In genomic region chr10:74488907-74489306, GRCh38 we compare ENCODE assay signal across 30 cellular contexts.
"Had no signal": no experiment of that assay in that cellular context is flagged by ENCODE, and none has a peak within 500 bp of the region (broad histone marks: within the 10 kb centered on the region; RNA-seq: fewer than 3 reads in every experiment).

No MANE protein-coding gene starts in this region.

- H3K9ac ChIP-seq: KMS-11 had no signal

- H3K27ac ChIP-seq: ascending aorta, KMS-11, Peyer's patch, WERI-Rb-1 had no signal

- H3K9me3 ChIP-seq: ascending aorta, Peyer's patch had no signal

- H3K27me3 ChIP-seq: ascending aorta, Peyer's patch had no signal

- H3K36me3 ChIP-seq: ascending aorta, Peyer's patch, WERI-Rb-1 had no signal

- ATAC-seq: activated CD8-positive, alpha-beta T cell treated with anti-CD3 and anti-CD28 coated beads for 36 hours; PC-3 had no signal

- H3K4me1 ChIP-seq: ascending aorta, Peyer's patch had no signal

- DNase-seq: activated CD4-positive, alpha-beta T cell treated with anti-CD3 and anti-CD28 coated beads for 1 hour; activated CD4-positive, alpha-beta T cell treated with anti-CD3 and anti-CD28 coated beads for 48 hours; activated CD4-positive, alpha-beta T cell treated with anti-CD3 and anti-CD28 coated beads, Interleukin-2, amount 50 U/mL, for 4 hours; activated CD4-positive, CD25-positive, alpha-beta regulatory T cell; activated CD8-positive, alpha-beta T cell treated with anti-CD3 and anti-CD28 coated beads for 36 hours; activated gamma-delta T cell; activated naive CD4-positive, alpha-beta T cell treated with Interleukin-2 at 50 U/mL for 16 hours; activated naive CD8-positive, alpha-beta T cell treated with anti-CD3 and anti-CD28 coated beads, Interleukin-2, amount 10 ng/mL, durations not matched to agents 7 days and 5 days; activated T-cell treated with anti-CD3 and anti-CD28 coated beads, Interleukin-2, amount 50 U/mL, for 1 hour; amygdala; caudate nucleus; cerebellar nuclear complex; NCI-H1092 treated with DMSO at 0.1 percent for 48 hours; NCI-H1417 treated with DMSO at 0.1 percent for 48 hours; NCI-H187 treated with DMSO at 0.1 percent for 48 hours; NCI-H2081; NCI-H345; NCI-H524 treated with DMSO at 0.1 percent for 48 hours; NCI-H748 treated with DMSO at 0.1 percent for 48 hours; NK-92 treated with Interleukin-12 subunit alpha and Interleukin-12 subunit beta, amount 100 ng/mL, for 24 hours; PC-3; Peyer's patch; Right ventricle myocardium superior; RPMI8226; SW 1271; T-helper 1 cell; T1000; WERI-Rb-1 had no signal

- H3K4me2 ChIP-seq: KMS-11 had no signal

- H3K4me3 ChIP-seq: ascending aorta, Peyer's patch had no signal
